ENCODE assay signal across 18 cellular contexts in genomic region chr2:134458454-134458853, GRCh38.
"Had no signal": no experiment of that assay in that cellular context is flagged by ENCODE, and none has a peak within 500 bp of the region (broad histone marks: within the 10 kb centered on the region; RNA-seq: fewer than 3 reads in every experiment).

No MANE protein-coding gene starts in this region.

- H3K9me3 Mint-ChIP-seq: activated CD4-positive, alpha-beta memory T cell treated with anti-CD3 and anti-CD28 coated beads, Interleukin-2, amount 10 ng/mL, durations not matched to agents 7 days and 5 days; activated naive CD4-positive, alpha-beta T cell treated with anti-CD3 and anti-CD28 coated beads, Interleukin-2, amount 50 U/mL, for 24 hours; T-cell had no signal

- ATAC-seq: activated CD4-positive, alpha-beta T cell treated with anti-CD3 and anti-CD28 coated beads for 36 hours; T-cell had no signal

- H3K36me3 Mint-ChIP-seq: activated naive CD4-positive, alpha-beta T cell treated with anti-CD3 and anti-CD28 coated beads, Interleukin-2, amount 50 U/mL, for 24 hours had no signal

- H3K27me3 Mint-ChIP-seq: activated CD4-positive, alpha-beta memory T cell treated with anti-CD3 and anti-CD28 coated beads, Interleukin-2, amount 10 ng/mL, durations not matched to agents 7 days and 5 days; activated CD4-positive, alpha-beta T cell treated with anti-CD3 and anti-CD28 coated beads for 36 hours; activated naive CD4-positive, alpha-beta T cell treated with anti-CD3 and anti-CD28 coated beads, Interleukin-2, amount 50 U/mL, for 24 hours; T-cell had no signal

- DNase-seq: activated CD4-positive, alpha-beta memory T cell treated with anti-CD3 and anti-CD28 coated beads, Interleukin-2, amount 10 ng/mL, durations not matched to agents 7 days and 5 days; activated CD4-positive, alpha-beta T cell treated with anti-CD3 and anti-CD28 coated beads for 36 hours; activated CD4-positive, alpha-beta T cell treated with anti-CD3 and anti-CD28 coated beads, Interleukin-2, amount 50 U/mL, for 1 hour; activated naive CD4-positive, alpha-beta T cell; brain microvascular endothelial cell; KG1; NCI-H1048; NCI-H146; NCI-H187 treated with DMSO at 0.1 percent for 48 hours; NCI-H2171; NCI-H226; NCI-H526 treated with DMSO at 0.1 percent for 48 hours; NCI-H82; T-cell; WERI-Rb-1 had no signal

- H3K4me3 Mint-ChIP-seq: activated CD4-positive, alpha-beta memory T cell treated with anti-CD3 and anti-CD28 coated beads, Interleukin-2, amount 10 ng/mL, durations not matched to agents 7 days and 5 days; activated CD4-positive, alpha-beta T cell treated with anti-CD3 and anti-CD28 coated beads for 36 hours; activated naive CD4-positive, alpha-beta T cell treated with anti-CD3 and anti-CD28 coated beads, Interleukin-2, amount 50 U/mL, for 24 hours; T-cell had no signal

- H3K4me1 Mint-ChIP-seq: activated CD4-positive, alpha-beta memory T cell treated with anti-CD3 and anti-CD28 coated beads, Interleukin-2, amount 10 ng/mL, durations not matched to agents 7 days and 5 days; activated CD4-positive, alpha-beta T cell treated with anti-CD3 and anti-CD28 coated beads for 36 hours; activated naive CD4-positive, alpha-beta T cell treated with anti-CD3 and anti-CD28 coated beads, Interleukin-2, amount 50 U/mL, for 24 hours had no signal

- H3K27ac Mint-ChIP-seq: activated CD4-positive, alpha-beta memory T cell treated with anti-CD3 and anti-CD28 coated beads, Interleukin-2, amount 10 ng/mL, durations not matched to agents 7 days and 5 days; activated CD4-positive, alpha-beta T cell treated with anti-CD3 and anti-CD28 coated beads for 36 hours; activated naive CD4-positive, alpha-beta T cell treated with anti-CD3 and anti-CD28 coated beads, Interleukin-2, amount 50 U/mL, for 24 hours; T-cell had no signal

- H3K27ac ChIP-seq: brain microvascular endothelial cell, cardiac muscle cell, SK-N-MC, WERI-Rb-1 had no signal
